Comparison of ENCODE assay signal across 8 cellular contexts in the genomic region with DNA sequence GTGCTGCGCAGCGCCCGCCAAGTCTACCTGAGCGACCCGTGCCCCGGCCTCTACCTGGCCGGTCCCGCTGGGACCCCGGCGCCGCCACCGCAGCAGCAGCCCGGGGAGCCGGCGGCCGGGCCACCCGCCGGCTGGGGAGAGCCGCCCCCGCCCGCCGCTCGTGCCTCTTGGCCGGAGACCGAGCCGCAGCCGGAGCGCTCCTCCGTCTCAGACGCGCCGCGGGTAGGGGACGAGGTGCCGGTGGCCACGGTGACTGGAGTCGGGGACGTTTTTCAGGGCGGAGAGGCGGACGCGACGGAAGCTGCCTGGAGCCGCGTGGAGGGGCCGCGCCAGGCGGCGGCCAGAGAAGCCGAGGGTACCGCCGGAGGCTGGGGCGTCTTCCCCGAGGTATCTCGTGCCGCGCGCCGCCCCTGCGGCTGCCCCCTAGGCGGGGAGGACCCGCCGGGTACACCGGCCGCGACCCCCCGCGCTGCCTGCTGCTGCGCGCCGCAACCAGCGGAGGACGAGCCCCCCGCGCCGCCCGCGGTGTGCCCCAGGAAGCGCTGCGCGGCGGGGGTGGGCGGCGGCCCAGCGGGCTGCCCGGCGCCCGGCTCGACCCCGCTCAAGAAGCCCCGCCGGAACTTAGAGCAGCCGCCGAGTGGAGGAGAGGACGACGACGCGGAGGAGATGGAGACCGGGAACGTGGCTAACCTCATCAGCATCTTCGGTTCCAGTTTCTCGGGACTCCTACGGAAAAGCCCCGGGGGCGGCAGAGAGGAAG. TPM values are rescaled to one million over a fixed set of nuclear protein-coding genes. Genes with fewer than 3 reads are reported as not detected.
DNase-seq lines count a peak whose midpoint lies in the region; ATAC-seq and TF ChIP-seq lines count a peak whose summit lies in the region.

No MANE protein-coding gene starts in this region.

- H3K4me3 ChIP-seq in A673 (ENCODE audit: low read depth, low read length, poor library complexity, severe bottlenecking) (peak overlapping the region; percentile 90), esophagus muscularis mucosa (peak overlapping the region; percentile 81 to 98 (median 90))

- peaks cover 12% of the 10 kb centered on the region for H3K36me3 ChIP-seq in A673 (ENCODE audit: insufficient read depth, low read length, poor library complexity, severe bottlenecking)
- H3K36me3 ChIP-seq in esophagus muscularis mucosa: peaks cover 0 to 5% (median 0%) of the 10 kb centered on the region in 4 donors

- no peaks in the 10 kb centered on the region for H3K27me3 ChIP-seq in A673 (replicated peaks; ENCODE audit: insufficient read depth, low read depth, low read length, poor library complexity)
- H3K27me3 ChIP-seq in esophagus muscularis mucosa: no peaks in the 10 kb centered on the region

- peaks cover 48% of the 10 kb centered on the region for H3K36me3 Mint-ChIP-seq in activated CD8-positive, alpha-beta T cell treated with anti-CD3 and anti-CD28 coated beads for 36 hours (ENCODE audit: low read depth)
- peaks cover 22% of the 10 kb centered on the region for H3K36me3 Mint-ChIP-seq in osteocyte (ENCODE audit: unreplicated experiment)

- TF ChIP-seq POLR2A in esophagus muscularis mucosa (IDR thresholded peaks at IDR 0.05; ENCODE audit: low read depth): no peak

- H3K9me3 ChIP-seq in A673 (ENCODE audit: low read depth, low read length, poor library complexity, severe bottlenecking) (no peaks in the 10 kb centered on the region), esophagus muscularis mucosa (no peaks in the 10 kb centered on the region)

- TF ChIP-seq EP300 in esophagus muscularis mucosa (IDR thresholded peaks at IDR 0.05): no peak

- CTCF ChIA-PET in A673 (lab: Charles Lee): interaction anchor here (0.7 to 1.1 kb wide), 2 partner anchors 53 to 67 kb away, joined by 3 to 6 read pairs; no protein-coding TSS in a partner anchor
- CTCF ChIA-PET in activated CD8-positive, alpha-beta T cell treated with anti-CD3 and anti-CD28 coated beads for 36 hours (lab: Charles Lee): interaction anchor here (0.6 to 12.2 kb wide), 7 partner anchors 9 to 64 kb away, joined by 3 to 179 read pairs (median 8); no protein-coding TSS in a partner anchor

- no peak for TF ChIP-seq CTCF in A673 (conservative IDR thresholded peaks at IDR 0.05; ENCODE audit: low read depth, low read length)
- TF ChIP-seq CTCF in activated CD8-positive, alpha-beta T cell treated with anti-CD3 and anti-CD28 coated beads for 36 hours (IDR thresholded peaks at IDR 0.05): no peak
- TF ChIP-seq CTCF in esophagus muscularis mucosa (IDR thresholded peaks at IDR 0.05): no peak
- TF ChIP-seq CTCF in osteocyte (IDR thresholded peaks at IDR 0.05): no peak

- no peaks in the 10 kb centered on the region for H3K27me3 Mint-ChIP-seq in activated CD8-positive, alpha-beta T cell treated with anti-CD3 and anti-CD28 coated beads for 36 hours
- no peaks in the 10 kb centered on the region for H3K27me3 Mint-ChIP-seq in osteocyte (ENCODE audit: unreplicated experiment)

- H3K27ac ChIP-seq in A673 (ENCODE audit: low read depth, low read length, poor library complexity, severe bottlenecking) (peak overlapping the region; percentile 76), esophagus muscularis mucosa (replicated peaks in 1 of 4) (peak overlapping the region; percentile 93 to 98 (median 98))

- WGBS in esophagus muscularis mucosa: no CpG with 5 or more reads among the region's 105 CpGs

- H3K9me3 Mint-ChIP-seq in activated CD8-positive, alpha-beta T cell treated with anti-CD3 and anti-CD28 coated beads for 36 hours: no peaks in the 10 kb centered on the region
- no peaks in the 10 kb centered on the region for H3K9me3 Mint-ChIP-seq in osteocyte (ENCODE audit: unreplicated experiment)

- intact Hi-C loops in A673 (cut with micrococcal nuclease; ENCODE audit: unreplicated experiment): no loop called here
- intact Hi-C loops in activated CD8-positive, alpha-beta T cell treated with anti-CD3 and anti-CD28 coated beads for 36 hours (cut with micrococcal nuclease): loop anchor here (5.0 kb wide), 1 partner anchor 47 kb away; no protein-coding TSS in a partner anchor
- intact Hi-C loops in esophagus muscularis mucosa (cut with DNase I): loop anchor here (1.0 to 5.0 kb wide), 2 partner anchors 16 to 52 kb away; no protein-coding TSS in a partner anchor

- H3K4me1 ChIP-seq in A673 (ENCODE audit: insufficient read depth, low read length, poor library complexity, severe bottlenecking) (peaks cover 38% of the 10 kb centered on the region), esophagus muscularis mucosa (peaks cover 41 to 47% (median 44%) of the 10 kb centered on the region in 4 donors)

- ATAC-seq in GM19438 (IDR thresholded peaks at IDR 0.05; ENCODE audit: low read depth, unreplicated experiment): peak; percentile 2
- peak; percentile 11 for ATAC-seq in activated CD8-positive, alpha-beta T cell treated with anti-CD3 and anti-CD28 coated beads for 36 hours

- POLR2A ChIA-PET in A673 (lab: Charles Lee; ENCODE audit: low non-redundant PET): interaction anchor here (0.6 to 1.0 kb wide), 4 partner anchors 16 to 46 kb away, joined by 3 to 14 read pairs (median 6); no protein-coding TSS in a partner anchor
- POLR2A ChIA-PET in activated CD8-positive, alpha-beta T cell treated with anti-CD3 and anti-CD28 coated beads for 36 hours (lab: Charles Lee): interaction anchor here (0.6 to 8.6 kb wide), 32 partner anchors 10 to 307 kb away, joined by 3 to 209 read pairs (median 5); partner anchors contain the start of genes MR1 and STX6

- peak; percentile 39 for DNase-seq in A673 (ENCODE audit: low spot score)
- peak; percentile 57 for DNase-seq in HK-2 (ENCODE audit: unreplicated experiment)
- DNase-seq in activated CD8-positive, alpha-beta T cell treated with anti-CD3 and anti-CD28 coated beads for 36 hours: peak; percentile 43
- DNase-seq in esophagus muscularis mucosa (ENCODE audit: extremely low spot score): no peak
- DNase-seq in osteocyte (ENCODE audit: extremely low spot score, unreplicated experiment): no peak
- no peak for DNase-seq in NCI-H1105 (lab: John Stamatoyannopoulos, UW)
- no peak for DNase-seq in superior temporal gyrus (ENCODE audit: extremely low spot score)

- BruUV-seq in A673 (replicated peaks; lab: Mats Ljungman, UMichigan): no TSS peak

- peak overlapping the region; percentile 100 for H3K27ac Mint-ChIP-seq in activated CD8-positive, alpha-beta T cell treated with anti-CD3 and anti-CD28 coated beads for 36 hours
- peak overlapping the region; percentile 97 for H3K27ac Mint-ChIP-seq in osteocyte (ENCODE audit: unreplicated experiment)

- H3K4me1 Mint-ChIP-seq in activated CD8-positive, alpha-beta T cell treated with anti-CD3 and anti-CD28 coated beads for 36 hours (ENCODE audit: low read depth): peaks cover 40% of the 10 kb centered on the region
- H3K4me1 Mint-ChIP-seq in osteocyte (ENCODE audit: unreplicated experiment): peaks cover 50% of the 10 kb centered on the region

- H3K4me3 Mint-ChIP-seq in activated CD8-positive, alpha-beta T cell treated with anti-CD3 and anti-CD28 coated beads for 36 hours: peak overlapping the region; percentile 100
- peak overlapping the region; percentile 99 for H3K4me3 Mint-ChIP-seq in osteocyte (ENCODE audit: unreplicated experiment)

RNA-seq across cellular contexts. Expression of gene IER5, which starts 0.7 kb away (rescaled TPM):
- total RNA-seq in A673 (2021) (25.5 and 28.2 TPM in 2 replicates), esophagus muscularis mucosa (10 to 100 TPM; 14.5 to 22.0 (median 16.7) TPM), osteocyte (29.8 and 32.2 TPM in 2 replicates)
- total RNA-seq in activated CD8-positive, alpha-beta T cell treated with anti-CD3 and anti-CD28 coated beads for 36 hours: 10 to 100 TPM; 39.8 to 41.3 TPM

RNA-seq across cellular contexts. Expression of gene MR1, which starts 55.4 kb away (rescaled TPM):
- total RNA-seq in A673 (2021) (2.6 and 2.8 TPM in 2 replicates), esophagus muscularis mucosa (10 to 100 TPM; 10.8 to 23.5 (median 15.4) TPM), osteocyte (3.7 and 4.3 TPM in 2 replicates)
- total RNA-seq in activated CD8-positive, alpha-beta T cell treated with anti-CD3 and anti-CD28 coated beads for 36 hours: 10 to 100 TPM; 15.7 to 16.7 TPM

Comparison
In these comparisons a context has a peak if more than half of its experiments do, and no peak if none do; other contexts are left out.
1. DNase-seq: peak in A673 (single experiment), HK-2 (single experiment) and activated CD8-positive, alpha-beta T cell treated with anti-CD3 and anti-CD28 coated beads for 36 hours (single experiment); none in esophagus muscularis mucosa (single experiment), osteocyte (single experiment), NCI-H1105 (single experiment) and superior temporal gyrus (single experiment).